ENCODE assay signal across 12 cellular contexts in the genomic region with DNA sequence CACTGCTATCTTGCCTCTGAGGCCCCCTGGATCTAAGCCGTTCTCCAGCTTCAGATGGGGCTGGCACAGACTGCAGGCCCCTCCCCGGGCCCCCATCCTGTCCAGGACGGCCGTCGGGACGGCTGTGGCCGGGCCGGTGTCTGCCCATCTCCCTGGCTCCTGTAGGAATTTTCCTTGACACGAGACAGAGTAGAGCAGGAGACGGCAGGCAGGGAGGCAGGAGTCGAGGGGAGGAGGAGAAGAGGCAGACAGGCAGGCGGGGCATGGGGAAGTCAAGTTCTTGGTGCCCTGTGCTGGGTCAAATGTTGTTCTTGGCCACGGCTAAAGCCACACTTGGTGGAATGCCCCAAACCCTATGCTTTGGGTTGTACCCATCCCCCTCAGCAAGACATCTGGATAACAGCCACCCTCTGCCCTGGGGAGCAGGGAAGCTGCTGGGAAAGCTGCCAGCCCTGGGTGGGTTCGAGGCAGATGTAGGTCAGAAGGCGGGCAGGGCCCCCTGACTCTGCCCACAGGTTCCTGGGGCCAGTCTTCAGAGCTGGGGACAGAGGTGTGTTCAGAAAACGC.
DNase-seq lines count a peak whose midpoint lies in the region; ATAC-seq and TF ChIP-seq lines count a peak whose summit lies in the region.
"Had no signal": no experiment of that assay in that cellular context is flagged by ENCODE, and none has a peak within 500 bp of the region (broad histone marks: within the 10 kb centered on the region; RNA-seq: fewer than 3 reads in every experiment).

No MANE protein-coding gene starts in this region.

- H3K4me3 ChIP-seq in BLaER1 (no peak overlapping the region), parathyroid adenoma (ENCODE audit: low read depth, low read length) (peak overlapping the region; percentile 70)

- peak overlapping the region; percentile 80 for H3K4me2 ChIP-seq in BLaER1
- peak overlapping the region; percentile 60 for H3K4me2 ChIP-seq in parathyroid adenoma (ENCODE audit: low read length)

- ATAC-seq in HG03159 (IDR thresholded peaks at IDR 0.05; ENCODE audit: unreplicated experiment) (no peak), GM21360 (IDR thresholded peaks at IDR 0.05; ENCODE audit: unreplicated experiment) (no peak)
- ATAC-seq: activated T-cell treated with anti-CD3 and anti-CD28 coated beads, Interleukin-2, amount 50 U/mL, for 4 hours had no signal

- H3K4me1 ChIP-seq in BLaER1 (peaks cover 71% of the 10 kb centered on the region), parathyroid adenoma (peaks cover 38% of the 10 kb centered on the region)

- H3K27me3 ChIP-seq in BLaER1 = peaks cover 32% of the 10 kb centered on the region
- no peaks in the 10 kb centered on the region for H3K27me3 ChIP-seq in parathyroid adenoma (ENCODE audit: control insufficient read depth, insufficient read depth, low read length)

- H3K27ac ChIP-seq in BLaER1 (no peak overlapping the region), RWPE1 (peak overlapping the region; percentile 83), parathyroid adenoma (peak overlapping the region; percentile 97)

- DNase-seq in RWPE1 (ENCODE audit: low spot score) = no peak
- DNase-seq in fibroblast of the conjunctiva (ENCODE audit: low read depth) = peak; percentile 61
- DNase-seq in activated CD4-positive, alpha-beta T cell treated with anti-CD3 and anti-CD28 coated beads for 4 hours = no peak
- DNase-seq in NCI-H2196 treated with DMSO at 0.1 percent for 48 hours (lab: John Stamatoyannopoulos, UW; ENCODE audit: unreplicated experiment) = no peak
- DNase-seq: activated T-cell treated with anti-CD3 and anti-CD28 coated beads, Interleukin-2, amount 50 U/mL, for 4 hours; C1 segment of cervical spinal cord; NCI-H2029 treated with DMSO at 0.1 percent for 48 hours; stimulated activated CD4-positive, alpha-beta T cell treated with anti-CD3 and anti-CD28 coated beads, Interleukin-4, amount 100 ng/mL, for 1 hour had no signal

- no peaks in the 10 kb centered on the region for H3K9me3 ChIP-seq in BLaER1
- H3K9me3 ChIP-seq in parathyroid adenoma (ENCODE audit: control insufficient read depth, low read length) = no peaks in the 10 kb centered on the region

- CTCF ChIA-PET in RWPE1 (lab: Yijun Ruan, JAX) = interaction anchor here (0.7 to 1.2 kb wide), 5 partner anchors 14 to 54 kb away, joined by 3 to 4 read pairs (median 3); no protein-coding TSS in a partner anchor

- POLR2A ChIA-PET in RWPE1 (lab: Yijun Ruan, JAX; ENCODE audit: low non-redundant PET) = interaction anchor here (0.6 to 0.7 kb wide), 2 partner anchors 13 to 66 kb away, joined by 5 to 9 read pairs; no protein-coding TSS in a partner anchor

- TF ChIP-seq CTCF in RWPE1 (conservative IDR thresholded peaks at IDR 0.05; ENCODE audit: low read depth) (no peak), parathyroid adenoma (IDR thresholded peaks at IDR 0.05) (no peak)

- no peaks in the 10 kb centered on the region for H3K79me2 ChIP-seq in parathyroid adenoma

- peak overlapping the region; percentile 68 for H2AFZ ChIP-seq in parathyroid adenoma

- no peaks in the 10 kb centered on the region for H4K20me1 ChIP-seq in BLaER1

- H3K36me3 ChIP-seq in BLaER1 (no peaks in the 10 kb centered on the region), parathyroid adenoma (ENCODE audit: control insufficient read depth, insufficient read depth, low read length) (no peaks in the 10 kb centered on the region)

- H3K9ac ChIP-seq in BLaER1 = 0 out of 2 replicates have a peak overlapping the region, but pooled peaks have one; percentile 50
- no peak overlapping the region for H3K9ac ChIP-seq in parathyroid adenoma
